ENCODE assay signal across 7 cellular contexts in genomic region chr11:78313181-78313788, GRCh38.
DNase-seq lines count a peak whose midpoint lies in the region; FAIRE-seq and TF ChIP-seq lines count a peak whose summit lies in the region.

No MANE protein-coding gene starts in this region.

- DNase-seq in amniotic epithelial cell (ENCODE audit: low read depth) (peak; percentile 91), iris pigment epithelial cell (ENCODE audit: low read depth) (peak; percentile 86), tibial artery (peak in 1 of 2 donors; percentile 66), D721Med (ENCODE audit: insufficient read length, low spot score) (no peak)
- DNase-seq in stimulated activated CD4-positive, alpha-beta T cell treated with anti-CD3 and anti-CD28 coated beads, Interleukin-15, amount 100 ng/mL, for 24 hours: no peak
- DNase-seq in activated naive CD4-positive, alpha-beta T cell treated with anti-CD3 and anti-CD28 coated beads, Interleukin-2, amount 50 U/mL, for 16 hours: no peak

- no peaks in the 10 kb centered on the region for H3K36me3 ChIP-seq in KOPT-K1 (ENCODE audit: insufficient read depth, low read length)
- H3K36me3 ChIP-seq in tibial artery: no peaks in the 10 kb centered on the region

- H3K9me3 ChIP-seq in KOPT-K1 (ENCODE audit: insufficient read depth, low read length, poor library complexity, severe bottlenecking): peaks cover 3% of the 10 kb centered on the region
- no peaks in the 10 kb centered on the region for H3K9me3 ChIP-seq in tibial artery

- H3K27ac ChIP-seq in KOPT-K1 (ENCODE audit: low read depth, low read length, poor library complexity, severe bottlenecking) (peak overlapping the region; percentile 92), tibial artery (peak overlapping the region; percentile 36 to 40)

- H3K4me3 ChIP-seq in tibial artery: no peak overlapping the region

- peaks cover 0 to 67% (median 30%) of the 10 kb centered on the region in 4 donors for H3K4me1 ChIP-seq in tibial artery

- TF ChIP-seq CTCF in tibial artery (IDR thresholded peaks at IDR 0.05): no peak
- TF ChIP-seq CTCF in D721Med (IDR thresholded peaks at IDR 0.05; ENCODE audit: insufficient read depth, missing control alignments): no peak

- intact Hi-C loops in tibial artery (cut with DNase I; ENCODE audit: low total_unique reads): no loop called here

- FAIRE-seq in D721Med (lab: Jason Lieb, UNC): no peak

- no peaks in the 10 kb centered on the region for H3K27me3 ChIP-seq in tibial artery

Comparison
In these comparisons a context has a peak if more than half of its experiments do, and no peak if none do; other contexts are left out.
1. DNase-seq: peak in amniotic epithelial cell (single experiment) and iris pigment epithelial cell (single experiment); none in stimulated activated CD4-positive, alpha-beta T cell treated with anti-CD3 and anti-CD28 coated beads, Interleukin-15, amount 100 ng/mL, for 24 hours (single experiment), activated naive CD4-positive, alpha-beta T cell treated with anti-CD3 and anti-CD28 coated beads, Interleukin-2, amount 50 U/mL, for 16 hours (single experiment) and D721Med (single experiment).